In the genomic region with DNA sequence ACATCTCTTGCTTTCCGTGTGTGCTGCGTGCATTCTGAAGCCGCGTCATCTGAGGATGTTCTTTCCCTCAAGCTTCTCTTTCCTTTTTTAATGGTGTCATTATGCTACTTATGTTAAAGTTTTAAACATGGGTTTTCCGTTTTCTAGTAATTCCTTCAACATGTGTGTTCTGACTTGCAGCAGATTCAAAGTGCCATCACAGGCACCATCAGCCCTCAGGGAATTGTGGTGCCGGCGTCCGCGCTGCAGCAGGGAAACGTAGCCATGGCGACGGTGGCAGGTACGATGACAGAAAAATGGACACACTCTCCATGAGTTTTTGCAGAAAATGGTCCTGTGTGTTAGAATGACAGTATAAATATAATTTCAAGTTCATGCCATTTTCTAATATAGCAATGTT, we compare ENCODE assay signal across 24 cellular contexts. TPM values are rescaled to one million over a fixed set of nuclear protein-coding genes. Genes with fewer than 3 reads are reported as not detected.
"Had no signal": no experiment of that assay in that cellular context is flagged by ENCODE, and none has a peak within 500 bp of the region (broad histone marks: within the 10 kb centered on the region; RNA-seq: fewer than 3 reads in every experiment).

No MANE protein-coding gene starts in this region.

- H3K9ac ChIP-seq: neural progenitor cell, parathyroid adenoma had no signal

- FAIRE-seq: endothelial cell of umbilical vein, kidney had no signal

- H3K27me3 Mint-ChIP-seq: activated naive CD4-positive, alpha-beta T cell treated with anti-CD3 and anti-CD28 coated beads, Interleukin-2, amount 50 U/mL, for 24 hours; activated naive CD8-positive, alpha-beta T cell treated with anti-CD3 and anti-CD28 coated beads, Interleukin-2, amount 50 U/mL, for 24 hours; naive thymus-derived CD8-positive, alpha-beta T cell had no signal

- H3K4me1 Mint-ChIP-seq: activated naive CD4-positive, alpha-beta T cell treated with anti-CD3 and anti-CD28 coated beads, Interleukin-2, amount 50 U/mL, for 24 hours; neural progenitor cell; WTC11 had no signal

- ATAC-seq: activated naive CD8-positive, alpha-beta T cell treated with anti-CD3 and anti-CD28 coated beads, Interleukin-2, amount 50 U/mL, for 24 hours; gastroesophageal sphincter; left colon; naive thymus-derived CD8-positive, alpha-beta T cell; right cardiac atrium; stimulated activated naive CD8-positive, alpha-beta T cell treated with anti-CD3 and anti-CD28 coated beads, Interleukin-15, Interleukin-2, amounts not matched to agents 100 U/mL and 50 U/mL, for 24 hours; WTC11 had no signal

- H3K27ac ChIP-seq: breast epithelium, gastroesophageal sphincter, neural progenitor cell, parathyroid adenoma, testis, uterus had no signal

- H2AFZ ChIP-seq: neural progenitor cell, parathyroid adenoma had no signal

- H3K4me1 ChIP-seq: breast epithelium, gastroesophageal sphincter, neural progenitor cell, parathyroid adenoma, testis, uterus had no signal

- H3K4me3 ChIP-seq: breast epithelium, gastroesophageal sphincter, neural progenitor cell, testis, uterus had no signal

- DNase-seq: activated gamma-delta T cell treated with Interleukin-2 at 50 U/mL for 16 hours; activated naive CD8-positive, alpha-beta T cell treated with anti-CD3 and anti-CD28 coated beads, Interleukin-2, amount 50 U/mL, for 24 hours; amygdala; central memory CD4-positive, alpha-beta T cell; immature natural killer cell; kidney; left colon; midbrain; naive thymus-derived CD8-positive, alpha-beta T cell; occipital lobe; right cardiac atrium; stimulated activated naive CD8-positive, alpha-beta T cell treated with anti-CD3 and anti-CD28 coated beads, Interleukin-15, Interleukin-2, amounts not matched to agents 100 U/mL and 50 U/mL, for 24 hours; T-helper 2 cell; testis; uterus had no signal

- H3K27ac Mint-ChIP-seq: activated naive CD4-positive, alpha-beta T cell treated with anti-CD3 and anti-CD28 coated beads, Interleukin-2, amount 50 U/mL, for 24 hours; activated naive CD8-positive, alpha-beta T cell treated with anti-CD3 and anti-CD28 coated beads, Interleukin-2, amount 50 U/mL, for 24 hours; activated T-helper 1 cell treated with anti-CD3 and anti-CD28 coated beads, Interleukin-12 subunit alpha, Interleukin-12 subunit beta, Interleukin-2, Interleukin-4 antibody, amounts not matched to agents 30 ng/mL and 10 ng/mL and 1 ng/mL, durations not matched to agents 14 hours and 24 hours and 36 hours; immature natural killer cell; neural progenitor cell; WTC11 had no signal

- H3K9me3 Mint-ChIP-seq: activated naive CD4-positive, alpha-beta T cell treated with anti-CD3 and anti-CD28 coated beads, Interleukin-2, amount 50 U/mL, for 24 hours; activated naive CD8-positive, alpha-beta T cell treated with anti-CD3 and anti-CD28 coated beads, Interleukin-2, amount 50 U/mL, for 24 hours; activated T-helper 1 cell treated with anti-CD3 and anti-CD28 coated beads, Interleukin-12 subunit alpha, Interleukin-12 subunit beta, Interleukin-2, Interleukin-4 antibody, amounts not matched to agents 30 ng/mL and 10 ng/mL and 1 ng/mL, durations not matched to agents 14 hours and 24 hours and 36 hours; immature natural killer cell; naive thymus-derived CD8-positive, alpha-beta T cell; neural progenitor cell; WTC11 had no signal

- H3K27me3 ChIP-seq: breast epithelium, gastroesophageal sphincter, neural progenitor cell, spleen, testis, uterus had no signal

- H3K4me2 ChIP-seq: neural progenitor cell had no signal

- H3K9me3 ChIP-seq: breast epithelium, gastroesophageal sphincter, spleen, testis, uterus had no signal

- H3K79me2 ChIP-seq: parathyroid adenoma had no signal

- H3K4me3 Mint-ChIP-seq: activated naive CD4-positive, alpha-beta T cell treated with anti-CD3 and anti-CD28 coated beads, Interleukin-2, amount 50 U/mL, for 24 hours; activated naive CD8-positive, alpha-beta T cell treated with anti-CD3 and anti-CD28 coated beads, Interleukin-2, amount 50 U/mL, for 24 hours; activated T-helper 1 cell treated with anti-CD3 and anti-CD28 coated beads, Interleukin-12 subunit alpha, Interleukin-12 subunit beta, Interleukin-2, Interleukin-4 antibody, amounts not matched to agents 30 ng/mL and 10 ng/mL and 1 ng/mL, durations not matched to agents 14 hours and 24 hours and 36 hours; immature natural killer cell; naive thymus-derived CD8-positive, alpha-beta T cell; neural progenitor cell; WTC11 had no signal

- H3K36me3 ChIP-seq: breast epithelium, neural progenitor cell, uterus had no signal

RNA-seq across cellular contexts. Expression of a gene that starts 58.9 kb away (rescaled TPM):
- polyA plus RNA-seq: immature natural killer cell had no signal
